ENCODE assay signal across 10 cellular contexts in the genomic region with DNA sequence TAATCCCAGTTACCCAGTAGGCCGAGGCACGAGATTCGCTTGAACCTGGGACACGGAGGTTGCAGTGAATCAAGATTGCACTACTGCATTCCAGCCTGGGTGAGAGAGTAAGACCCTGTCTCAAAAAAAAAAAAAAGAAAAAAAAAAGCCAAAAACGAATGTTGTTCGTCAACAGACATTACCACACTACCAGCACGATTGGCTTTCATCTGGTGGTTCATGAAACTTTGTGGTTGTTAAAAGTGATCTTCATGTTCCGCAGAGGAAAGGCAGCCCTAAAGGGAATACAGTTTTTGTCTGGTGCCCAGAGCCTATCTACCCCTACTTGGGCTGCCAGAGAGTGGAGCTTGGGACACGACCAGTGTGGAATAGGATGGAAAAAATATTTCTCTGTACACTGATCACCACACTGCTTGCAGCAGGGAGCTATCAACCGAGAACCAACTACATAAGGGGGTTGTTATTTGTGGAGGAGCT. TPM values are rescaled to one million over a fixed set of nuclear protein-coding genes. Genes with fewer than 3 reads are reported as not detected.
A peak's percentile ranks its signal among the peaks of the same experiment; 100 is the strongest.
DNase-seq lines count a peak whose midpoint lies in the region; ATAC-seq and TF ChIP-seq lines count a peak whose summit lies in the region.
"Had no signal": no experiment of that assay in that cellular context is flagged by ENCODE, and none has a peak within 500 bp of the region (broad histone marks: within the 10 kb centered on the region; RNA-seq: fewer than 3 reads in every experiment).

No MANE protein-coding gene starts in this region.

- intact Hi-C loops in vagina (cut with DNase I), result no loop called here

- no peak overlapping the region for H3K4me3 ChIP-seq in vagina

- ATAC-seq in HG03575 (IDR thresholded peaks at IDR 0.05; ENCODE audit: extremely low read depth, insufficient number of reproducible peaks, low FRiP score, unreplicated experiment), result peak; percentile 1
- peak; percentile 22 to 42 for ATAC-seq in activated naive CD4-positive, alpha-beta T cell treated with anti-CD3 and anti-CD28 coated beads, Interleukin-2, amount 50 U/mL, for 72 hours

- H3K4me1 ChIP-seq in vagina, result no peaks in the 10 kb centered on the region

- H3K9me3 Mint-ChIP-seq in activated naive CD4-positive, alpha-beta T cell treated with anti-CD3 and anti-CD28 coated beads, Interleukin-2, amount 50 U/mL, for 72 hours, result peaks cover 0 to 4% of the 10 kb centered on the region in 2 donors

- TF ChIP-seq CTCF in vagina (IDR thresholded peaks at IDR 0.05), result no peak

- H3K27ac ChIP-seq in vagina, result peak overlapping the region; percentile 52
- H3K27ac ChIP-seq: VCaP had no signal

- peak overlapping the region; percentile 97 for H3K27ac Mint-ChIP-seq in activated naive CD4-positive, alpha-beta T cell treated with anti-CD3 and anti-CD28 coated beads, Interleukin-2, amount 50 U/mL, for 72 hours

- peaks cover 4 to 6% of the 10 kb centered on the region in 2 donors for H3K36me3 Mint-ChIP-seq in activated naive CD4-positive, alpha-beta T cell treated with anti-CD3 and anti-CD28 coated beads, Interleukin-2, amount 50 U/mL, for 72 hours

- no peaks in the 10 kb centered on the region for H3K9me3 ChIP-seq in vagina

- DNase-seq in stimulated activated CD4-positive, alpha-beta T cell treated with anti-CD3 and anti-CD28 coated beads, Interleukin-4, amount 100 ng/mL, for 24 hours, result peak; percentile 48
- DNase-seq in stimulated activated CD4-positive, alpha-beta T cell treated with anti-CD3 and anti-CD28 coated beads, Interleukin-12 subunit alpha, Interleukin-12 subunit beta, amount 100 ng/mL, for 4 hours, result no peak
- no peak for DNase-seq in activated naive CD4-positive, alpha-beta T cell treated with anti-CD3 and anti-CD28 coated beads, Interleukin-2, amount 50 U/mL, for 72 hours (ENCODE audit: low spot score in 2 of 2)
- DNase-seq in vagina (ENCODE audit: extremely low spot score in 2 of 2) (no peak), hippocampal formation (lab: John Stamatoyannopoulos, UW) (no peak), HuH-7 (ENCODE audit: low spot score) (no peak), cortex of kidney (lab: John Stamatoyannopoulos, UW) (no peak)
- DNase-seq: left cardiac atrium had no signal

- H3K27me3 ChIP-seq in vagina, result no peaks in the 10 kb centered on the region

- no peak for TF ChIP-seq POLR2A in vagina (IDR thresholded peaks at IDR 0.05)

- H3K36me3 ChIP-seq in vagina, result no peaks in the 10 kb centered on the region

RNA-seq across cellular contexts. Expression of gene CXCR4, which starts 13.6 kb away (rescaled TPM):
- 100 to 1,000 TPM; 104 to 196 TPM for total RNA-seq in activated naive CD4-positive, alpha-beta T cell treated with anti-CD3 and anti-CD28 coated beads, Interleukin-2, amount 50 U/mL, for 72 hours
- 39.5 TPM for total RNA-seq in vagina
